In genomic region chr4:176258135-176258534, GRCh38 we compare ENCODE assay signal across 3 cellular contexts.
A peak's percentile ranks its signal among the peaks of the same experiment; 100 is the strongest.
TF ChIP-seq lines count a peak whose summit lies in the region.

No MANE protein-coding gene starts in this region.

TF ChIP-seq in IMR-90, 13 proteins besides CTCF, POLR2A, EP300 and RAD21:
- TF ChIP-seq FOS (IDR thresholded peaks at IDR 0.05; ENCODE audit: low read depth, low read length) (no peak), BHLHE40 (IDR thresholded peaks at IDR 0.05; ENCODE audit: low read depth, low read length) (no peak), CEBPB (IDR thresholded peaks at IDR 0.05; ENCODE audit: low read depth, low read length) (peak; percentile 57), CHD1 (IDR thresholded peaks at IDR 0.05; ENCODE audit: low read depth, low read length) (no peak), MAFK (IDR thresholded peaks at IDR 0.05; ENCODE audit: low read depth, low read length) (no peak)

TF ChIP-seq in K562, 482 proteins besides CTCF, POLR2A, EP300 and RAD21:
- TF ChIP-seq ZNF445 (CRISPR knock-in tag; IDR thresholded peaks at IDR 0.05; ENCODE audit: low read depth), result no peak
- peak; percentile 51 for TF ChIP-seq CEBPB (tag; IDR thresholded peaks at IDR 0.05)

TF ChIP-seq in SK-N-SH, 30 proteins besides CTCF, POLR2A, EP300 and RAD21:
- no peak for TF ChIP-seq JUND (IDR thresholded peaks at IDR 0.05)
- TF ChIP-seq FOXJ3 (CRISPR knock-in tag; IDR thresholded peaks at IDR 0.05), result no peak
- TF ChIP-seq ZBTB33 (IDR thresholded peaks at IDR 0.05; ENCODE audit: borderline replicate concordance, low read depth), result no peak
- TF ChIP-seq, protein P1, sequence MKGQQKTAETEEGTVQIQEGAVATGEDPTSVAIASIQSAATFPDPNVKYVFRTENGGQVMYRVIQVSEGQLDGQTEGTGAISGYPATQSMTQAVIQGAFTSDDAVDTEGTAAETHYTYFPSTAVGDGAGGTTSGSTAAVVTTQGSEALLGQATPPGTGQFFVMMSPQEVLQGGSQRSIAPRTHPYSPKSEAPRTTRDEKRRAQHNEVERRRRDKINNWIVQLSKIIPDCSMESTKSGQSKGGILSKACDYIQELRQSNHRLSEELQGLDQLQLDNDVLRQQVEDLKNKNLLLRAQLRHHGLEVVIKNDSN (IDR thresholded peaks at IDR 0.05; ENCODE audit: borderline replicate concordance, low read depth), result no peak
- TF ChIP-seq TAF1 (IDR thresholded peaks at IDR 0.05; ENCODE audit: borderline replicate concordance, low read depth, low read length), result no peak
- TF ChIP-seq, protein P2, sequence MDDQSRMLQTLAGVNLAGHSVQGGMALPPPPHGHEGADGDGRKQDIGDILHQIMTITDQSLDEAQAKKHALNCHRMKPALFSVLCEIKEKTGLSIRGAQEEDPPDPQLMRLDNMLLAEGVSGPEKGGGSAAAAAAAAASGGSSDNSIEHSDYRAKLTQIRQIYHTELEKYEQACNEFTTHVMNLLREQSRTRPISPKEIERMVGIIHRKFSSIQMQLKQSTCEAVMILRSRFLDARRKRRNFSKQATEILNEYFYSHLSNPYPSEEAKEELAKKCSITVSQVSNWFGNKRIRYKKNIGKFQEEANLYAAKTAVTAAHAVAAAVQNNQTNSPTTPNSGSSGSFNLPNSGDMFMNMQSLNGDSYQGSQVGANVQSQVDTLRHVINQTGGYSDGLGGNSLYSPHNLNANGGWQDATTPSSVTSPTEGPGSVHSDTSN (IDR thresholded peaks at IDR 0.05), result no peak
